In the genomic region with DNA sequence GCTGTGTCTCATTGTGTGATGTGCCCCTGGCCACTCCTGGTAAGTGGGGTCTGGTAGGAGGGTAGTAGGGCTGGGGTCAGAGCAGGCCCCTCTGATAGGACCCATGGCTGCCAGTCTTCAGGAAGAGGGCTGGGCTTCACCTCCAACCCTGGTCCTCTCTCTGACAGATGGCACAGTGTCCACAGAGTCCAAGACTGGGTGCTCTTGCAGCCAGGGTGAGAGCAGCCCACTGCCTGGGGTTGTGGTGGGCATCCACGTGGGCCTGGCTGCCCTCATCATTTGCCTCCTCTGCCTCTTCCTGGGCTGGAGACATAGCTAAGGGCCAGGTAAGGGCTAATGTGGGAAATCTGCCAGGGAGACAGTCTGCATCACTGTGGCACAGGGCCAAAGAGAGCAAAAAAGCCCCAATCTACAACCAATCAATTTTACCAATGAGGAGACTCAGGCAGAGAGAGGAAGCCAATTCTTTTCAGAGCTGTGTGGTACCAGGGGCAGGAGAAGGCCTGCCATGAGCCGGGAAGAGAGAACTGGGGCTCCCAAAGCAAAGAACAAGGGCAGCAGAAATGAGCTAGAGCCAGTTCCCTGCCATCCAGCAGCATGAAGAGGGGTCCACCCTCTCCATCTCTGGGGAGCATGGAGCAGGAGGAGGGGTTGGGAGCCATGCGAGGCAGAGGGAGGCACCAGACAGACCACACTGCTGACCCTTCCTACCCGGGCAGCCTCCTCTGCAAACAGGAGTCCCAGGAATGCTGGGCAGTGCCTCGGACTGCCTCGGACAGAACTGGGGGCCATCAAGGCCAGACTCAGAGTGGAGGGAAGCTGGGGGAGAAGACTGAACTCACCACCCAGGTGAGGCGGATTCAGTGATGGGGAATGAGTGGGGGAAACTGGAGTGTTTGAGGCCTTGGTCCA, we compare ENCODE assay signal across 2 cellular contexts.
TF ChIP-seq lines count a peak whose summit lies in the region.

No MANE protein-coding gene starts in this region.

TF ChIP-seq in K562, 482 proteins besides CTCF, POLR2A, EP300 and RAD21:
- TF ChIP-seq POLR2G (IDR thresholded peaks at IDR 0.05; ENCODE audit: low read depth, low read length): peak; percentile 21; the same call in 1 of the 2 replicates
- TF ChIP-seq NFIC (IDR thresholded peaks at IDR 0.05): peak; percentile 21; the same call in 1 of the 2 replicates
- TF ChIP-seq RBM17 (IDR thresholded peaks at IDR 0.05; ENCODE audit: borderline replicate concordance, low read depth, low read length): no peak

TF ChIP-seq in neural cell, 6 proteins besides CTCF, POLR2A, EP300 and RAD21:
- no peak for TF ChIP-seq EZH2 (IDR thresholded peaks at IDR 0.05; ENCODE audit: borderline replicate concordance, insufficient read depth, low read length, poor library complexity, severe bottlenecking)
- peak; percentile 5 for TF ChIP-seq POLR2AphosphoS5 (IDR thresholded peaks at IDR 0.05)
